13 cellular contexts compared by ENCODE assay signal in the genomic region with DNA sequence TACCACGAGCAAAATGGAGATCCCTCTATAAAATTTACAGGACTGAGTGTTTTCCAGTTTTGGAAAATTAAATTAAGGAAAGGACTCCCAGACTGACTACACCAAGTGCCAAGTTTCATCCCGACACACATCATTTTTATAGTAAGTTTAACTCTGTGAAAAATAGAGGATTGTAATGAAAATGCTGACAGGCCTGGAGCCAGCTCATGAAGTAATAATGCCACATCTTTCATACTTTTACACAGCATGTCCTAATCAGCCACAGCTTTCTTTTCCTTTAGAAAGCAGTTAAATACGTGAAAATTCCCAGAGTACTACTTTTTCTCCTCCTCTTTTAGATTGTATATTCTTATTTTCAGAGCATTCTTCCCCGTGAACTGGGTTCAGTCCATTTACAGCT.
"Had no signal": no experiment of that assay in that cellular context is flagged by ENCODE, and none has a peak within 500 bp of the region (broad histone marks: within the 10 kb centered on the region; RNA-seq: fewer than 3 reads in every experiment).

No MANE protein-coding gene starts in this region.

- H3K9me3 ChIP-seq: pancreas had no signal

- DNase-seq: activated CD4-positive, alpha-beta memory T cell treated with anti-CD3 and anti-CD28 coated beads for 36 hours; activated CD4-positive, alpha-beta T cell treated with anti-CD3 and anti-CD28 coated beads for 36 hours; activated CD8-positive, alpha-beta memory T cell treated with anti-CD3 and anti-CD28 coated beads, Interleukin-2, amount 10 ng/mL, durations not matched to agents 7 days and 5 days; activated naive CD4-positive, alpha-beta T cell treated with anti-CD3 and anti-CD28 coated beads for 36 hours; activated naive CD8-positive, alpha-beta T cell treated with anti-CD3 and anti-CD28 coated beads, Interleukin-2, amount 50 U/mL, for 24 hours; activated T-cell treated with anti-CD3 and anti-CD28 coated beads, Interleukin-2, amount 50 U/mL, for 1 hour; heart left ventricle; pancreas; T-helper 17 cell; tibial artery had no signal

- H3K36me3 ChIP-seq: cardiac muscle cell, heart left ventricle, pancreas, tibial artery had no signal

- H3K27ac ChIP-seq: cardiac muscle cell, heart left ventricle, pancreas had no signal

- H3K4me1 ChIP-seq: pancreas had no signal

- H3K4me3 ChIP-seq: cardiac muscle cell, heart left ventricle, pancreas, tibial artery had no signal

- H3K27me3 ChIP-seq: cardiac muscle cell, heart left ventricle, pancreas, tibial artery had no signal

- ATAC-seq: activated CD4-positive, alpha-beta T cell treated with anti-CD3 and anti-CD28 coated beads for 36 hours; activated CD8-positive, alpha-beta memory T cell treated with anti-CD3 and anti-CD28 coated beads, Interleukin-2, amount 10 ng/mL, durations not matched to agents 7 days and 5 days; activated naive CD8-positive, alpha-beta T cell treated with anti-CD3 and anti-CD28 coated beads, Interleukin-2, amount 50 U/mL, for 24 hours; esophagus mucosa; heart left ventricle; pancreas; stimulated activated effector memory CD8-positive, alpha-beta T cell treated with anti-CD3 and anti-CD28 coated beads, Interleukin-12 subunit alpha, Interleukin-12 subunit beta, amount 100 ng/mL, for 72 hours; T-helper 17 cell had no signal
